In the genomic region with DNA sequence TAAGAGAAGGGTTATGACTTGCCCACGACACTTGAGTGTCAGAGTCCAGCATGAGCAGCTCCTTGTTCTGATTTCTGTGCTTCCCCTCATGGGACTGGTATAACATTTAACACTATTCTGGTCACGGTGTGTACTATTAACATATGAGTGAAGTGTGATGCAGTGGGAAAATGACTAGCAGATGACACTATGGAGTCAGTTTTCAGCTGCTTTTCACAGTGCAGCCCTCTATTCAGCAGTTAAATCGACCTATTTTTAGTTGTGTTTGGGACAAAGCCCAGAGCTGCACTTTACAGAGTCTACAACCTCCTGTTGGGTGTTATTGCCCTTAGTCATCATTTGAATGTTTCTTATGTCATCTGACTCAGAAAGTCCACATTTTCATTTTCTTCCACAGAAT, we compare ENCODE assay signal across 11 cellular contexts. TPM values are rescaled to one million over a fixed set of nuclear protein-coding genes. Genes with fewer than 3 reads are reported as not detected.
A peak's percentile ranks its signal among the peaks of the same experiment; 100 is the strongest.
DNase-seq lines count a peak whose midpoint lies in the region; ATAC-seq, FAIRE-seq and TF ChIP-seq lines count a peak whose summit lies in the region.
"Had no signal": no experiment of that assay in that cellular context is flagged by ENCODE, and none has a peak within 500 bp of the region (broad histone marks: within the 10 kb centered on the region; RNA-seq: fewer than 3 reads in every experiment).

No MANE protein-coding gene starts in this region.

- peak; percentile 77 for ATAC-seq in left ventricle myocardium superior
- ATAC-seq in HG03469 (IDR thresholded peaks at IDR 0.05; ENCODE audit: unreplicated experiment): no peak

- H3K36me3 ChIP-seq in brain microvascular endothelial cell (replicated peaks): no peaks in the 10 kb centered on the region

- peak; percentile 16 for DNase-seq in HFF-Myc (ENCODE audit: extremely low read depth, low read depth)
- DNase-seq in brain microvascular endothelial cell: peak; percentile 95
- DNase-seq in left ventricle myocardium superior: no peak
- peak; percentile 76 for DNase-seq in superior temporal gyrus (ENCODE audit: extremely low spot score)
- no peak for DNase-seq in GM12892 (ENCODE audit: insufficient read length)
- no peak for DNase-seq in SIG-M5 treated with dmso at 0.1 percent for 504 hours (lab: John Stamatoyannopoulos, UW; ENCODE audit: unreplicated experiment)
- DNase-seq: activated CD4-positive, alpha-beta T cell treated with anti-CD3 and anti-CD28 coated beads, Interleukin-2, amount 50 U/mL, for 1 hour; activated naive CD4-positive, alpha-beta T cell treated with anti-CD3 and anti-CD28 coated beads, Interleukin-2, amount 50 U/mL, for 16 hours; SHP77 treated with DMSO at 0.1 percent for 48 hours had no signal

- H3K27me3 ChIP-seq in brain microvascular endothelial cell (replicated peaks): no peaks in the 10 kb centered on the region

- intact Hi-C loops in left ventricle myocardium superior (cut with micrococcal nuclease): no loop called here

- FAIRE-seq in GM12892 (lab: Jason Lieb, UNC): no peak
- FAIRE-seq: frontal cortex had no signal

- no peak for TF ChIP-seq POLR2A in GM12892 (IDR thresholded peaks at IDR 0.05; ENCODE audit: low read depth, low read length)

- H3K4me3 ChIP-seq in HFF-Myc (replicated peaks; ENCODE audit: low read depth, low read length): no peak overlapping the region
- H3K4me3 ChIP-seq in brain microvascular endothelial cell (ENCODE audit: low read depth, low read length): no peak overlapping the region

- TF ChIP-seq CTCF in HFF-Myc (IDR thresholded peaks at IDR 0.05; ENCODE audit: low read depth, low read length, missing control alignments) (no peak), brain microvascular endothelial cell (IDR thresholded peaks at IDR 0.05; ENCODE audit: low read depth, low read length, missing control alignments) (no peak)

- in situ Hi-C loops in brain microvascular endothelial cell (cut with HindIII; ENCODE audit: low pct_ligation_motif_present, low sequenced_read_pairs): no loop called here

- peak overlapping the region; percentile 78 for H3K27ac ChIP-seq in brain microvascular endothelial cell

RNA-seq across cellular contexts. Expression of gene CHSY3, which starts 59.1 kb away (rescaled TPM):
- total RNA-seq in left ventricle myocardium superior: 0.62 TPM
- not detected for polyA plus RNA-seq in GM12892 (2012; ENCODE audit: missing spikeins)

Comparison
In these comparisons a context has a peak if more than half of its experiments do, and no peak if none do; other contexts are left out.
1. DNase-seq: peak in HFF-Myc (single experiment), brain microvascular endothelial cell (single experiment) and superior temporal gyrus (single experiment); none in left ventricle myocardium superior (single experiment), GM12892 (single experiment) and SIG-M5 treated with dmso at 0.1 percent for 504 hours (single experiment).